ENCODE assay signal across 11 cellular contexts in genomic region chr1:205183676-205184335, GRCh38. TPM values are rescaled to one million over a fixed set of nuclear protein-coding genes. Genes with fewer than 3 reads are reported as not detected.
DNase-seq lines count a peak whose midpoint lies in the region; ATAC-seq, FAIRE-seq and TF ChIP-seq lines count a peak whose summit lies in the region.
"Had no signal": no experiment of that assay in that cellular context is flagged by ENCODE, and none has a peak within 500 bp of the region (broad histone marks: within the 10 kb centered on the region; RNA-seq: fewer than 3 reads in every experiment).

No MANE protein-coding gene starts in this region.

- intact Hi-C loops in endothelial cell of umbilical vein (cut with micrococcal nuclease) (no loop called here), psoas muscle (cut with DNase I) (no loop called here), esophagus squamous epithelium (cut with DNase I) (no loop called here)

- H3K27me3 ChIP-seq in endothelial cell of umbilical vein (ENCODE audit: control insufficient read depth in 2 of 2, insufficient read depth in 2 of 2, low read length in 2 of 2) = no peaks in the 10 kb centered on the region
- H3K27me3 ChIP-seq in psoas muscle (ENCODE audit: insufficient read depth in 3 of 3, low read length in 2 of 3) = no peaks in the 10 kb centered on the region
- no peaks in the 10 kb centered on the region for H3K27me3 ChIP-seq in esophagus squamous epithelium

- H3K4me3 ChIP-seq in endothelial cell of umbilical vein (replicated peaks in 1 of 3; ENCODE audit: insufficient read depth in 1 of 3, low read depth in 1 of 3, low read length in 3 of 3) = no peak overlapping the region
- H3K4me3 ChIP-seq in psoas muscle = no peak overlapping the region
- no peak overlapping the region for H3K4me3 ChIP-seq in esophagus squamous epithelium

- H3K27ac ChIP-seq in endothelial cell of umbilical vein (ENCODE audit: insufficient read depth, low read depth, low read length) (no peak overlapping the region), psoas muscle (peak overlapping the region; percentile 79), esophagus squamous epithelium (no peak overlapping the region)

- no TSS peak for BruUV-seq in endothelial cell of umbilical vein (replicated peaks; lab: Mats Ljungman, UMichigan)

- POLR2A ChIA-PET in endothelial cell of umbilical vein (lab: Charles Lee) = no interaction called here

- no peaks in the 10 kb centered on the region for H3K9me1 ChIP-seq in endothelial cell of umbilical vein (replicated peaks; ENCODE audit: control insufficient read depth, extremely low read depth, insufficient read depth, low read length)

- ATAC-seq in psoas muscle = peak; percentile 73 to 88 (median 76)
- ATAC-seq: Panc1 had no signal

- CTCF ChIA-PET in endothelial cell of umbilical vein (lab: Charles Lee) = no interaction called here

- H3K9me3 ChIP-seq in endothelial cell of umbilical vein (replicated peaks; ENCODE audit: control insufficient read depth, insufficient read depth, low read length) = no peaks in the 10 kb centered on the region
- H3K9me3 ChIP-seq in psoas muscle = no peaks in the 10 kb centered on the region
- no peaks in the 10 kb centered on the region for H3K9me3 ChIP-seq in esophagus squamous epithelium

- H2AFZ ChIP-seq in endothelial cell of umbilical vein (ENCODE audit: low read depth, low read length) = no peak overlapping the region

- in situ Hi-C loops in ACHN (cut with HindIII; ENCODE audit: low pct_ligation_motif_present, low pct_unique_long_range_greater_than_20kb, low sequenced_read_pairs) = no loop called here

- no peaks in the 10 kb centered on the region for H3K79me2 ChIP-seq in endothelial cell of umbilical vein (ENCODE audit: control insufficient read depth, insufficient read depth, low read length)

- FAIRE-seq in endothelial cell of umbilical vein (lab: Jason Lieb, UNC) = peak; percentile 12
- FAIRE-seq: G401.6 had no signal

- dilution Hi-C loops in endothelial cell of umbilical vein (cut with MboI; ENCODE audit: extremely low pct_ligation_motif_present, low sequenced_read_pairs) = no loop called here

- H3K4me1 ChIP-seq in endothelial cell of umbilical vein (ENCODE audit: control insufficient read depth, extremely low read depth, insufficient read depth, low read length) (peaks cover 8% of the 10 kb centered on the region), psoas muscle (peaks cover 46% of the 10 kb centered on the region), esophagus squamous epithelium (peaks cover 0 to 52% (median 16%) of the 10 kb centered on the region in 3 donors)

- TF ChIP-seq CTCF in endothelial cell of umbilical vein (IDR thresholded peaks at IDR 0.05; ENCODE audit: extremely low read depth in 1 of 2, insufficient read depth in 1 of 2, low read depth in 1 of 2, low read length in 2 of 2) = no peak
- no peak for TF ChIP-seq CTCF in psoas muscle (IDR thresholded peaks at IDR 0.05)
- no peak for TF ChIP-seq CTCF in esophagus squamous epithelium (IDR thresholded peaks at IDR 0.05)

- no peaks in the 10 kb centered on the region for H4K20me1 ChIP-seq in endothelial cell of umbilical vein (replicated peaks; ENCODE audit: control insufficient read depth, extremely low read depth, insufficient read depth, low read length)

- TF ChIP-seq POLR2A in endothelial cell of umbilical vein (IDR thresholded peaks at IDR 0.05; ENCODE audit: low read depth, low read length) (no peak), esophagus squamous epithelium (IDR thresholded peaks at IDR 0.05) (no peak)

- H3K4me2 ChIP-seq in endothelial cell of umbilical vein (ENCODE audit: insufficient read depth, low read length) = no peak overlapping the region

- no peak overlapping the region for H3K9ac ChIP-seq in endothelial cell of umbilical vein (replicated peaks; ENCODE audit: extremely low read depth, insufficient read depth, low read length)

- WGBS in psoas muscle, 3 donors = 27 to 41% (median 32%) methylated on average over 4 of the region's 4 CpGs
- 70 to 76% methylated on average over 4 of the region's 4 CpGs for WGBS in esophagus squamous epithelium, 2 donors

- H3K36me3 ChIP-seq in endothelial cell of umbilical vein (ENCODE audit: control insufficient read depth in 2 of 2, extremely low read depth in 1 of 2, insufficient read depth in 2 of 2, low read length in 2 of 2) = peaks cover 3% of the 10 kb centered on the region in 2 experiments
- peaks cover 3 to 31% of the 10 kb centered on the region in 2 donors for H3K36me3 ChIP-seq in psoas muscle (ENCODE audit: insufficient read depth in 1 of 2, low read depth in 1 of 2)
- H3K36me3 ChIP-seq in esophagus squamous epithelium = peaks cover 0 to 50% (median 0%) of the 10 kb centered on the region in 3 donors

- peak; percentile 35 for DNase-seq in EH (ENCODE audit: low read depth)
- DNase-seq in SW480 (ENCODE audit: low spot score) = peak; percentile 74
- no peak for DNase-seq in endothelial cell of umbilical vein (ENCODE audit: low read depth, low spot score)
- DNase-seq in psoas muscle = no peak
- no peak for DNase-seq in stimulated activated CD4-positive, alpha-beta T cell treated with anti-CD3 and anti-CD28 coated beads, Interleukin-1b, Interleukin-23, amount 100 ng/mL, for 48 hours
- no peak for DNase-seq in ACHN
- no peak for DNase-seq in esophagus squamous epithelium (lab: John Stamatoyannopoulos, UW)
- no peak for DNase-seq in NCI-H1436 (lab: John Stamatoyannopoulos, UW)
- DNase-seq: NCI-H1048 had no signal

TF ChIP-seq in endothelial cell of umbilical vein, 7 proteins besides CTCF, POLR2A, EP300 and RAD21:
- TF ChIP-seq MYC (IDR thresholded peaks at IDR 0.05; ENCODE audit: low read depth, low read length) (no peak), MAX (IDR thresholded peaks at IDR 0.05; ENCODE audit: insufficient read depth, insufficient read length) (no peak), FOS (IDR thresholded peaks at IDR 0.05; ENCODE audit: borderline replicate concordance, insufficient read depth, low read length) (no peak), POLR2AphosphoS5 (IDR thresholded peaks at IDR 0.05; ENCODE audit: insufficient read depth, low read depth, low read length) (no peak), EZH2 (IDR thresholded peaks at IDR 0.05; ENCODE audit: borderline replicate concordance, low read depth, low read length, severe bottlenecking) (no peak), GATA2 (IDR thresholded peaks at IDR 0.05; ENCODE audit: insufficient read depth, insufficient read length, low read depth, low read length) (no peak), JUN (IDR thresholded peaks at IDR 0.05; ENCODE audit: borderline replicate concordance, insufficient read depth, insufficient read length, low read depth) (no peak)

RNA-seq across cellular contexts. Expression of gene DSTYK, which starts 27.7 kb away (rescaled TPM):
- total RNA-seq in endothelial cell of umbilical vein = 8.1 and 8.7 TPM in 2 replicates
- 2.8 and 3.6 TPM in 2 replicates for polyA plus RNA-seq in endothelial cell of umbilical vein
- polyA plus RNA-seq in endothelial cell of umbilical vein (2011; cell fraction: cytosol; rRNA removed) = 4.0 and 4.2 TPM in 2 replicates
- polyA plus RNA-seq in endothelial cell of umbilical vein (2011; cell fraction: nucleus; rRNA removed) = 4.0 and 4.1 TPM in 2 replicates
- 6.5 and 7.7 TPM in 2 replicates for polyA plus RNA-seq in endothelial cell of umbilical vein (2012)
- 11.0 and 14.9 TPM in 2 replicates for polyA minus RNA-seq in endothelial cell of umbilical vein
- polyA minus RNA-seq in endothelial cell of umbilical vein (2011; cell fraction: cytosol; rRNA and poly(A)+ RNA removed) = 7.2 TPM
- 6.2 and 8.2 TPM in 2 replicates for polyA minus RNA-seq in endothelial cell of umbilical vein (2011; cell fraction: nucleus; rRNA and poly(A)+ RNA removed)
- total RNA-seq in psoas muscle = 10 to 100 TPM in 3 of 4 donors, 1 to 10 TPM in 1; 10.0 to 22.6 (median 13.9) TPM
- polyA plus RNA-seq in psoas muscle = 10 to 100 TPM in 1 of 3 donors, 1 to 10 TPM in 2; 2.3 to 19.3 (median 5.2) TPM
- total RNA-seq in esophagus squamous epithelium = 10 to 100 TPM in 1 of 4 donors, 1 to 10 TPM in 3; 6.5 to 10.9 (median 6.9) TPM

RNA-seq across cellular contexts. Expression of gene TMCC2, which starts 43.9 kb away (rescaled TPM):
- total RNA-seq in endothelial cell of umbilical vein (2.0 and 2.1 TPM in 2 replicates), psoas muscle (10 to 100 TPM in 1 of 4 donors, 1 to 10 TPM in 3; 3.4 to 21.4 (median 6.9) TPM), esophagus squamous epithelium (1 to 10 TPM in 1 of 4 donors, under 1 TPM in 3; 0.76 to 1.9 (median 0.91) TPM)
- polyA plus RNA-seq in endothelial cell of umbilical vein (2.0 TPM in 2 replicates), psoas muscle (10 to 100 TPM in 1 of 3 donors, 1 to 10 TPM in 1, under 1 TPM in 1; 0.66 to 17.5 (median 4.3) TPM)
- 1.8 and 1.9 TPM in 2 replicates for polyA plus RNA-seq in endothelial cell of umbilical vein (2011; cell fraction: cytosol; rRNA removed)
- polyA plus RNA-seq in endothelial cell of umbilical vein (2011; cell fraction: nucleus; rRNA removed) = 1.5 and 1.8 TPM in 2 replicates
- 1.2 and 1.4 TPM in 2 replicates for polyA plus RNA-seq in endothelial cell of umbilical vein (2012)
- polyA minus RNA-seq in endothelial cell of umbilical vein = 2.2 and 2.4 TPM in 2 replicates
- 2.8 TPM for polyA minus RNA-seq in endothelial cell of umbilical vein (2011; cell fraction: cytosol; rRNA and poly(A)+ RNA removed)
- polyA minus RNA-seq in endothelial cell of umbilical vein (2011; cell fraction: nucleus; rRNA and poly(A)+ RNA removed) = 0.29 and 1.3 TPM in 2 replicates

Comparison
In these comparisons a context has a peak if more than half of its experiments do, and no peak if none do; other contexts are left out.
1. DNase-seq: peak in EH (single experiment) and SW480 (single experiment); none in endothelial cell of umbilical vein (single experiment), psoas muscle (0 of 2), stimulated activated CD4-positive, alpha-beta T cell treated with anti-CD3 and anti-CD28 coated beads, Interleukin-1b, Interleukin-23, amount 100 ng/mL, for 48 hours (single experiment), ACHN (single experiment), esophagus squamous epithelium (single experiment) and NCI-H1436 (single experiment).